1 cellular context compared by ENCODE assay signal in genomic region chr15:70355275-70355795, GRCh38.
TF ChIP-seq lines count a peak whose summit lies in the region.

No MANE protein-coding gene starts in this region.

TF ChIP-seq in HepG2, 621 proteins besides CTCF, POLR2A, EP300 and RAD21 (continued from another document):
- no peak for TF ChIP-seq ZNF704 (CRISPR knock-in tag; IDR thresholded peaks at IDR 0.05; ENCODE audit: borderline replicate concordance)
- no peak for TF ChIP-seq ZNF644 (CRISPR knock-in tag; IDR thresholded peaks at IDR 0.05; ENCODE audit: low read depth)
- TF ChIP-seq ZSCAN25 (CRISPR knock-in tag; IDR thresholded peaks at IDR 0.05), result no peak
- TF ChIP-seq RORA (CRISPR knock-in tag; IDR thresholded peaks at IDR 0.05), result no peak
- TF ChIP-seq ARID3A (IDR thresholded peaks at IDR 0.05; ENCODE audit: low read depth, low read length), result no peak
- no peak for TF ChIP-seq SRSF1 (optimal IDR thresholded peaks at IDR 0.05; ENCODE audit: low read depth, low read length)
- TF ChIP-seq RARG (CRISPR knock-in tag; IDR thresholded peaks at IDR 0.05; ENCODE audit: low read depth), result no peak
